ENCODE assay signal across 20 cellular contexts in the genomic region with DNA sequence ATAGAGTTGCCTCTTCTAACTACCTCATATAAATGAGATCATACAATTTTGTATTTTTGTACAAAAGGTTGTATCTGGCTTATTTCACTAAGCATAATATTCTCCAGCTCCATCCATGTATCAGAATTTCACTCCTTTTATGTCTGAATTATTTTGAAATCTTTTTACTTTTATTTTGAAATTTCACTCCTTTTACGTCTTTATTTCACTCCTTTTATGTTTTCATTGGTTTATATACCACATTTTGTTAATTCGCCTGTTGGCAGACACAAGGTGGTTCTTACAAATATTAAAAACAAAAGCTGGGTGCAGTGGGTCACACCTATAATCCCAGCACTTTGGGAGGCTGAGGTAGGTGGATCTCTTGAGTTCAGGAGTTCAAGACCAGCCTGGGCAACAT.
"Had no signal": no experiment of that assay in that cellular context is flagged by ENCODE, and none has a peak within 500 bp of the region (broad histone marks: within the 10 kb centered on the region; RNA-seq: fewer than 3 reads in every experiment).

No MANE protein-coding gene starts in this region.

- H3K9ac ChIP-seq: neural progenitor cell had no signal

- H3K27ac Mint-ChIP-seq: neural progenitor cell had no signal

- H3K36me3 ChIP-seq: gastroesophageal sphincter, neural progenitor cell, ovary, right atrium auricular region, sigmoid colon, tibial artery, upper lobe of left lung, uterus had no signal

- H3K4me2 ChIP-seq: neural progenitor cell had no signal

- H3K27me3 Mint-ChIP-seq: naive thymus-derived CD4-positive, alpha-beta T cell had no signal

- H3K27ac ChIP-seq: gastroesophageal sphincter, neural progenitor cell, ovary, right atrium auricular region, sigmoid colon, skin epidermis, tibial artery, upper lobe of left lung, uterus had no signal

- H3K9me3 Mint-ChIP-seq: naive thymus-derived CD4-positive, alpha-beta T cell had no signal

- ATAC-seq: esophagus mucosa; gastroesophageal sphincter; left lobe of liver; naive thymus-derived CD4-positive, alpha-beta T cell had no signal

- H3K4me1 ChIP-seq: right atrium auricular region, uterus had no signal

- H3K9me3 ChIP-seq: gastroesophageal sphincter, ovary, right atrium auricular region, sigmoid colon, tibial artery, upper lobe of left lung, uterus had no signal

- H3K27me3 ChIP-seq: neural progenitor cell, ovary, right atrium auricular region, tibial artery, upper lobe of left lung, uterus had no signal

- H2AFZ ChIP-seq: neural progenitor cell had no signal

- H3K4me3 ChIP-seq: gastroesophageal sphincter, neural progenitor cell, ovary, right atrium auricular region, sigmoid colon, skin epidermis, tibial artery, upper lobe of left lung, uterus had no signal

- DNase-seq: effector memory CD4-positive, alpha-beta T cell; glutamatergic neuron; islet precursor cell; mammary epithelial cell; naive thymus-derived CD4-positive, alpha-beta T cell; nucleus accumbens; ovary; sigmoid colon; stimulated activated CD4-positive, alpha-beta T cell treated with anti-CD3 and anti-CD28 coated beads, Interleukin-2, amount 100 ng/mL, for 24 hours; stimulated activated CD4-positive, alpha-beta T cell treated with anti-CD3 and anti-CD28 coated beads, Interleukin-4, amount 100 ng/mL, for 4 hours; stimulated activated naive CD4-positive, alpha-beta T cell; tibial artery; upper lobe of left lung; uterus had no signal

- H3K4me3 Mint-ChIP-seq: neural progenitor cell had no signal
